In genomic region chr4:47933798-47934197, GRCh38 we compare ENCODE assay signal across 7 cellular contexts. TPM values are rescaled to one million over a fixed set of nuclear protein-coding genes. Genes with fewer than 3 reads are reported as not detected.
DNase-seq lines count a peak whose midpoint lies in the region; ATAC-seq and TF ChIP-seq lines count a peak whose summit lies in the region.

No MANE protein-coding gene starts in this region.

- peak in 2 of 3 donors; percentile 39 to 56 for TF ChIP-seq CTCF in breast epithelium (IDR thresholded peaks at IDR 0.05)

- no peaks in the 10 kb centered on the region for H3K36me3 ChIP-seq in breast epithelium

- ATAC-seq in GM21723 (IDR thresholded peaks at IDR 0.05; ENCODE audit: unreplicated experiment) (peak; percentile 74), left lobe of liver (peak; percentile 80)

- H3K9me3 ChIP-seq in breast epithelium, result no peaks in the 10 kb centered on the region

- in situ Hi-C loops in G401 (cut with HindIII; ENCODE audit: low sequenced_read_pairs), result no loop called here

- no peaks in the 10 kb centered on the region for H3K4me1 ChIP-seq in breast epithelium

- H3K4me3 ChIP-seq in breast epithelium, result no peak overlapping the region

- no peak for TF ChIP-seq POLR2A in breast epithelium (IDR thresholded peaks at IDR 0.05)

- DNase-seq in G401 (ENCODE audit: low spot score) (peak; percentile 54), NCI-H2029 treated with DMSO at 0.1 percent for 48 hours (lab: John Stamatoyannopoulos, UW) (peak; percentile 6), breast epithelium (ENCODE audit: low spot score in 2 of 2) (no peak), left lobe of liver (ENCODE audit: low spot score) (no peak), HuH-7.5 (ENCODE audit: low spot score) (no peak)
- DNase-seq in activated naive CD4-positive, alpha-beta T cell treated with anti-CD3 and anti-CD28 coated beads, Interleukin-2, amount 50 U/mL, for 16 hours, result no peak

- intact Hi-C loops in breast epithelium (cut with DNase I; ENCODE audit: low total_unique reads), result no loop called here

- no peak overlapping the region for H3K27ac ChIP-seq in breast epithelium

- H3K27me3 ChIP-seq in breast epithelium, result no peaks in the 10 kb centered on the region

RNA-seq across cellular contexts. Expression of gene NFXL1, which starts 19.4 kb away (rescaled TPM):
- 4.1 and 5.5 TPM in 2 replicates for total RNA-seq in G401 (2014; rRNA removed; shearing (Covaris generic))
- total RNA-seq in breast epithelium (10 to 100 TPM; 12.5 to 22.7 (median 20.0) TPM), left lobe of liver (5.7 TPM)

Comparison
In these comparisons a context has a peak if more than half of its experiments do, and no peak if none do; other contexts are left out.
1. DNase-seq: peak in G401 (single experiment) and NCI-H2029 treated with DMSO at 0.1 percent for 48 hours (single experiment); none in breast epithelium (0 of 2), left lobe of liver (single experiment), activated naive CD4-positive, alpha-beta T cell treated with anti-CD3 and anti-CD28 coated beads, Interleukin-2, amount 50 U/mL, for 16 hours (single experiment) and HuH-7.5 (single experiment).